Comparison of ENCODE assay signal across 8 cellular contexts in genomic region chr11:65558785-65559509, GRCh38. TPM values are rescaled to one million over a fixed set of nuclear protein-coding genes. Genes with fewer than 3 reads are reported as not detected.
DNase-seq lines count a peak whose midpoint lies in the region; ATAC-seq and TF ChIP-seq lines count a peak whose summit lies in the region.

No MANE protein-coding gene starts in this region.

- no peaks in the 10 kb centered on the region for H3K9me3 Mint-ChIP-seq in nephron

- POLR2A ChIA-PET in Panc1 (lab: Charles Lee): no interaction called here

- TF ChIP-seq CTCF in C4-2B (conservative IDR thresholded peaks at IDR 0.05): no peak
- TF ChIP-seq CTCF in Panc1 (IDR thresholded peaks at IDR 0.05): no peak
- no peak for TF ChIP-seq CTCF in epithelial cell of esophagus (IDR thresholded peaks at IDR 0.05; ENCODE audit: insufficient read depth, low read depth, low read length, missing control alignments)
- no peak for TF ChIP-seq CTCF in nephron (IDR thresholded peaks at IDR 0.05; ENCODE audit: unreplicated experiment in 3 of 3)
- TF ChIP-seq CTCF in omental fat pad (IDR thresholded peaks at IDR 0.05): no peak

- H3K4me1 ChIP-seq in Panc1 (ENCODE audit: control insufficient read depth, insufficient read depth, low read length): peaks cover 63% of the 10 kb centered on the region

- in situ Hi-C loops in Panc1 (cut with HindIII; ENCODE audit: low pct_unique_long_range_greater_than_20kb, low sequenced_read_pairs): no loop called here

- H3K4me1 Mint-ChIP-seq in nephron: peaks cover 70% of the 10 kb centered on the region

- no peak for DNase-seq in Panc1 (ENCODE audit: low read depth, low spot score)
- DNase-seq in epithelial cell of esophagus (ENCODE audit: low read depth): no peak
- no peak for DNase-seq in stimulated activated CD4-positive, alpha-beta T cell treated with anti-CD3 and anti-CD28 coated beads, Interleukin-15, amount 100 ng/mL, for 24 hours
- no peak for DNase-seq in activated CD4-positive, CD25-positive, alpha-beta regulatory T cell (lab: John Stamatoyannopoulos, UW)
- no peak for DNase-seq in omental fat pad (ENCODE audit: low spot score)

- no peaks in the 10 kb centered on the region for H3K27me3 ChIP-seq in Panc1 (ENCODE audit: control insufficient read depth, insufficient read depth, low read length)

- ATAC-seq in Panc1 (peak; percentile 20), omental fat pad (ENCODE audit: low FRiP score) (no peak), GM21381 (IDR thresholded peaks at IDR 0.05; ENCODE audit: unreplicated experiment) (no peak)

- H3K4me3 Mint-ChIP-seq in nephron: peak overlapping the region; percentile 76 to 85 (median 81)

- H3K27ac ChIP-seq in C4-2B (peak overlapping the region; percentile 68), Panc1 (ENCODE audit: low read length) (peak overlapping the region; percentile 90)

- peak overlapping the region; percentile 50 to 60 for H3K4me3 ChIP-seq in Panc1 (ENCODE audit: low read depth in 2 of 2, low read length in 2 of 2)
- peak overlapping the region; percentile 10 for H3K4me3 ChIP-seq in epithelial cell of esophagus (ENCODE audit: low read length)

- H3K9me3 ChIP-seq in Panc1 (ENCODE audit: control insufficient read depth, insufficient read depth, low read depth, low read length): no peaks in the 10 kb centered on the region

- peak overlapping the region; percentile 92 to 96 (median 96) for H3K27ac Mint-ChIP-seq in nephron

- H3K27me3 Mint-ChIP-seq in nephron (ENCODE audit: low read depth): peaks cover 3% of the 10 kb centered on the region

- no TSS peak for BruUV-seq in Panc1 (replicated peaks; lab: Mats Ljungman, UMichigan)

- no peaks in the 10 kb centered on the region for H3K36me3 Mint-ChIP-seq in nephron (ENCODE audit: low read depth)

- no peaks in the 10 kb centered on the region for H3K36me3 ChIP-seq in Panc1 (ENCODE audit: control insufficient read depth, insufficient read depth, low read length)

- intact Hi-C loops in Panc1 (cut with micrococcal nuclease; ENCODE audit: unreplicated experiment): loop anchor here (10.0 kb wide), 1 partner anchor 296 kb away; the partner anchor contains the start of gene CFL1

- CTCF ChIA-PET in Panc1 (lab: Charles Lee): interaction anchor here (0.6 to 3.1 kb wide), 4 partner anchors 12 to 97 kb away, joined by 3 to 15 read pairs (median 4); partner anchors contain the start of gene ZNRD2

RNA-seq across cellular contexts. Expression of gene LTBP3, which starts 0.8 kb away (rescaled TPM):
- 133 TPM for total RNA-seq in Panc1 (2021; ENCODE audit: unreplicated experiment)
- polyA plus RNA-seq in Panc1 (2012; ENCODE audit: insufficient read length): 275 TPM
- total RNA-seq in omental fat pad: 10 to 100 TPM; 67.3 to 84.8 (median 76.5) TPM

RNA-seq across cellular contexts. Expression of gene ZNRD2, which starts 11.3 kb away (rescaled TPM):
- 61.2 TPM for total RNA-seq in Panc1 (2021; ENCODE audit: unreplicated experiment)
- polyA plus RNA-seq in Panc1 (2012; ENCODE audit: insufficient read length): 138 TPM
- total RNA-seq in omental fat pad: 10 to 100 TPM; 41.1 to 56.1 (median 50.1) TPM

RNA-seq across cellular contexts. Expression of gene FAM89B, which starts 13.4 kb away (rescaled TPM):
- 102 TPM for total RNA-seq in Panc1 (2021; ENCODE audit: unreplicated experiment)
- 151 TPM for polyA plus RNA-seq in Panc1 (2012; ENCODE audit: insufficient read length)
- total RNA-seq in omental fat pad: 10 to 100 TPM; 29.1 to 37.4 (median 33.1) TPM

RNA-seq across cellular contexts. Expression of gene EHBP1L1, which starts 16.9 kb away (rescaled TPM):
- total RNA-seq in Panc1 (2021; ENCODE audit: unreplicated experiment) (108 TPM), omental fat pad (100 to 1,000 TPM in 1 of 4 donors, 10 to 100 TPM in 3; 21.2 to 125 (median 65.6) TPM)
- polyA plus RNA-seq in Panc1 (2012; ENCODE audit: insufficient read length): 109 TPM

RNA-seq across cellular contexts. Expression of gene SCYL1, which starts 34.1 kb away (rescaled TPM):
- 117 TPM for total RNA-seq in Panc1 (2021; ENCODE audit: unreplicated experiment)
- 172 TPM for polyA plus RNA-seq in Panc1 (2012; ENCODE audit: insufficient read length)
- 100 to 1,000 TPM in 1 of 4 donors, 10 to 100 TPM in 3; 75.4 to 105 (median 88.8) TPM for total RNA-seq in omental fat pad
